ENCODE assay signal across 8 cellular contexts in genomic region chr15:80072285-80072684, GRCh38. TPM values are rescaled to one million over a fixed set of nuclear protein-coding genes. Genes with fewer than 3 reads are reported as not detected.
A peak's percentile ranks its signal among the peaks of the same experiment; 100 is the strongest.
DNase-seq lines count a peak whose midpoint lies in the region; ATAC-seq and TF ChIP-seq lines count a peak whose summit lies in the region.

No MANE protein-coding gene starts in this region.

- TF ChIP-seq POLR2A in Peyer's patch (IDR thresholded peaks at IDR 0.05): no peak

- peak overlapping the region; percentile 85 for H3K4me3 Mint-ChIP-seq in activated naive CD8-positive, alpha-beta T cell treated with anti-CD3 and anti-CD28 coated beads, Interleukin-2, amount 10 ng/mL, durations not matched to agents 7 days and 5 days
- H3K4me3 Mint-ChIP-seq in progenitor cell of endocrine pancreas (ENCODE audit: low read depth): peak overlapping the region; percentile 93

- DNase-seq in DMS 273 treated with DMSO at 0.1 percent for 48 hours (lab: John Stamatoyannopoulos, UW): peak; percentile 86
- peak; percentile 69 to 71 for DNase-seq in HL-60 (ENCODE audit: low read depth in 1 of 2, low spot score in 1 of 2)
- peak; percentile 90 to 92 for DNase-seq in NCI-H526 (lab: John Stamatoyannopoulos, UW)
- DNase-seq in activated naive CD8-positive, alpha-beta T cell treated with anti-CD3 and anti-CD28 coated beads, Interleukin-2, amount 10 ng/mL, durations not matched to agents 7 days and 5 days: no peak
- no peak for DNase-seq in left cardiac atrium
- DNase-seq in progenitor cell of endocrine pancreas (ENCODE audit: low spot score, unreplicated experiment): no peak
- no peak for DNase-seq in Peyer's patch

- peaks cover 24% of the 10 kb centered on the region for H3K4me1 Mint-ChIP-seq in activated naive CD8-positive, alpha-beta T cell treated with anti-CD3 and anti-CD28 coated beads, Interleukin-2, amount 10 ng/mL, durations not matched to agents 7 days and 5 days
- peaks cover 55% of the 10 kb centered on the region for H3K4me1 Mint-ChIP-seq in progenitor cell of endocrine pancreas (ENCODE audit: low read depth)

- H3K27me3 Mint-ChIP-seq in activated naive CD8-positive, alpha-beta T cell treated with anti-CD3 and anti-CD28 coated beads, Interleukin-2, amount 10 ng/mL, durations not matched to agents 7 days and 5 days: no peaks in the 10 kb centered on the region
- H3K27me3 Mint-ChIP-seq in progenitor cell of endocrine pancreas: no peaks in the 10 kb centered on the region

- no peaks in the 10 kb centered on the region for H3K9me3 Mint-ChIP-seq in activated naive CD8-positive, alpha-beta T cell treated with anti-CD3 and anti-CD28 coated beads, Interleukin-2, amount 10 ng/mL, durations not matched to agents 7 days and 5 days
- H3K9me3 Mint-ChIP-seq in progenitor cell of endocrine pancreas (ENCODE audit: low read depth): no peaks in the 10 kb centered on the region

- TF ChIP-seq CTCF in HL-60 (IDR thresholded peaks at IDR 0.05; ENCODE audit: insufficient read depth, low read length): no peak
- no peak for TF ChIP-seq CTCF in progenitor cell of endocrine pancreas (IDR thresholded peaks at IDR 0.05; ENCODE audit: unreplicated experiment)
- TF ChIP-seq CTCF in Peyer's patch (IDR thresholded peaks at IDR 0.05): no peak

- no peaks in the 10 kb centered on the region for H3K36me3 ChIP-seq in Peyer's patch

- peak overlapping the region; percentile 80 for H3K27ac Mint-ChIP-seq in activated naive CD8-positive, alpha-beta T cell treated with anti-CD3 and anti-CD28 coated beads, Interleukin-2, amount 10 ng/mL, durations not matched to agents 7 days and 5 days
- H3K27ac Mint-ChIP-seq in progenitor cell of endocrine pancreas: peak overlapping the region; percentile 94

- intact Hi-C loops in left cardiac atrium (cut with DNase I): no loop called here

- POLR2A ChIA-PET in activated naive CD8-positive, alpha-beta T cell treated with anti-CD3 and anti-CD28 coated beads, Interleukin-2, amount 10 ng/mL, durations not matched to agents 7 days and 5 days (lab: Charles Lee): interaction anchor here (1.0 to 4.3 kb wide), 2 partner anchors 13 to 174 kb away, joined by 3 to 39 read pairs; partner anchors contain the start of gene ZFAND6

- H3K27ac ChIP-seq in HL-60 (replicated peaks): peak overlapping the region; percentile 53
- no peak overlapping the region for H3K27ac ChIP-seq in Peyer's patch

- H3K4me3 ChIP-seq in HL-60 (replicated peaks; ENCODE audit: insufficient read depth, low read length) (peak overlapping the region; percentile 56), Peyer's patch (peak overlapping the region in 2 of 4 donors; percentile 32 to 38)

- H3K4me1 ChIP-seq in Peyer's patch: peaks cover 0 to 43% (median 3%) of the 10 kb centered on the region in 4 donors

- no peaks in the 10 kb centered on the region for H3K9me3 ChIP-seq in Peyer's patch

- H3K27me3 ChIP-seq in HL-60 (ENCODE audit: insufficient read depth, poor library complexity, severe bottlenecking) (no peaks in the 10 kb centered on the region), Peyer's patch (no peaks in the 10 kb centered on the region)

- peak; percentile 64 for ATAC-seq in GM19467 (IDR thresholded peaks at IDR 0.05; ENCODE audit: unreplicated experiment)
- ATAC-seq in activated naive CD8-positive, alpha-beta T cell treated with anti-CD3 and anti-CD28 coated beads, Interleukin-2, amount 10 ng/mL, durations not matched to agents 7 days and 5 days (ENCODE audit: low read depth): peak; percentile 98
- peak; percentile 96 to 98 for ATAC-seq in left cardiac atrium

- H3K36me3 Mint-ChIP-seq in activated naive CD8-positive, alpha-beta T cell treated with anti-CD3 and anti-CD28 coated beads, Interleukin-2, amount 10 ng/mL, durations not matched to agents 7 days and 5 days: peaks cover 10% of the 10 kb centered on the region
- H3K36me3 Mint-ChIP-seq in progenitor cell of endocrine pancreas (ENCODE audit: insufficient read depth): no peaks in the 10 kb centered on the region

RNA-seq across cellular contexts. Expression of gene ZFAND6, which starts 12.8 kb away (rescaled TPM):
- 10 to 100 TPM; 54.9 to 58.3 TPM for total RNA-seq in activated naive CD8-positive, alpha-beta T cell treated with anti-CD3 and anti-CD28 coated beads, Interleukin-2, amount 10 ng/mL, durations not matched to agents 7 days and 5 days
- total RNA-seq in left cardiac atrium: 10 to 100 TPM; 64.2 to 64.3 TPM
- total RNA-seq in progenitor cell of endocrine pancreas: 73.1 and 74.4 TPM in 2 replicates
- 100 to 1,000 TPM in 1 of 4 donors, 10 to 100 TPM in 3; 75.9 to 154 (median 81.0) TPM for total RNA-seq in Peyer's patch

Comparison
In these comparisons a context has a peak if more than half of its experiments do, and no peak if none do; other contexts are left out.
1. DNase-seq: peak in DMS 273 treated with DMSO at 0.1 percent for 48 hours (single experiment), HL-60 (2 of 2) and NCI-H526 (2 of 2); none in activated naive CD8-positive, alpha-beta T cell treated with anti-CD3 and anti-CD28 coated beads, Interleukin-2, amount 10 ng/mL, durations not matched to agents 7 days and 5 days (single experiment), left cardiac atrium (single experiment), progenitor cell of endocrine pancreas (single experiment) and Peyer's patch (0 of 3).
2. Peak in every context shown above with its lines, with median percentiles within 50 percentile points of each other: ATAC-seq.